10 cellular contexts compared by ENCODE assay signal in genomic region chr9:127966416-127967150, GRCh38. TPM values are rescaled to one million over a fixed set of nuclear protein-coding genes. Genes with fewer than 3 reads are reported as not detected.
A peak's percentile ranks its signal among the peaks of the same experiment; 100 is the strongest.
DNase-seq lines count a peak whose midpoint lies in the region; ATAC-seq and TF ChIP-seq lines count a peak whose summit lies in the region.
"Had no signal": no experiment of that assay in that cellular context is flagged by ENCODE, and none has a peak within 500 bp of the region (broad histone marks: within the 10 kb centered on the region; RNA-seq: fewer than 3 reads in every experiment).

No MANE protein-coding gene starts in this region.

- ATAC-seq in activated T-cell treated with anti-CD3 and anti-CD28 coated beads, Interleukin-2, amount 50 U/mL, for 72 hours (replicated peaks in 1 of 2) = no peak
- no peak for ATAC-seq in activated T-helper 17 cell treated with anti-CD3 and anti-CD28 coated beads, Interleukin-2, amount 50 U/mL, for 72 hours (replicated peaks)
- ATAC-seq in lower lobe of right lung (peak in 1 of 2 donors; percentile 6), GM19455 (IDR thresholded peaks at IDR 0.05; ENCODE audit: unreplicated experiment) (no peak), GM18867 (IDR thresholded peaks at IDR 0.05; ENCODE audit: unreplicated experiment) (no peak)

- DNase-seq in activated T-cell treated with anti-CD3 and anti-CD28 coated beads, Interleukin-2, amount 50 U/mL, for 72 hours = no peak
- DNase-seq in activated T-cell treated with anti-CD3 and anti-CD28 coated beads for 4 hours = no peak
- no peak for DNase-seq in lower lobe of right lung
- peak; percentile 88 to 89 for DNase-seq in thyroid gland
- DNase-seq in Ammon's horn (ENCODE audit: low spot score) = no peak
- DNase-seq: effector CD8-positive, alpha-beta T cell had no signal

- peak overlapping the region; percentile 90 to 92 for H3K4me3 Mint-ChIP-seq in activated T-cell treated with anti-CD3 and anti-CD28 coated beads, Interleukin-2, amount 50 U/mL, for 72 hours
- peak overlapping the region; percentile 96 for H3K4me3 Mint-ChIP-seq in activated T-helper 17 cell treated with anti-CD3 and anti-CD28 coated beads, Interleukin-2, amount 50 U/mL, for 72 hours

- no peaks in the 10 kb centered on the region for H3K27me3 ChIP-seq in lower lobe of right lung (ENCODE audit: low read depth)
- no peaks in the 10 kb centered on the region for H3K27me3 ChIP-seq in thyroid gland

- H3K4me3 ChIP-seq in lower lobe of right lung = no peak overlapping the region
- no peak overlapping the region for H3K4me3 ChIP-seq in thyroid gland (replicated peaks in 1 of 3)

- TF ChIP-seq POLR2A in thyroid gland (IDR thresholded peaks at IDR 0.05) = no peak

- peaks cover 90% of the 10 kb centered on the region for H3K4me1 ChIP-seq in lower lobe of right lung
- H3K4me1 ChIP-seq in thyroid gland = peaks cover 43 to 78% of the 10 kb centered on the region in 2 donors

- no peaks in the 10 kb centered on the region for H3K36me3 ChIP-seq in lower lobe of right lung
- H3K36me3 ChIP-seq in thyroid gland = no peaks in the 10 kb centered on the region

- H3K27ac Mint-ChIP-seq in activated T-cell treated with anti-CD3 and anti-CD28 coated beads, Interleukin-2, amount 50 U/mL, for 72 hours = no peak overlapping the region
- peak overlapping the region; percentile 90 for H3K27ac Mint-ChIP-seq in activated T-helper 17 cell treated with anti-CD3 and anti-CD28 coated beads, Interleukin-2, amount 50 U/mL, for 72 hours
- H3K27ac Mint-ChIP-seq: progenitor cell of endocrine pancreas had no signal

- H3K4me1 Mint-ChIP-seq in activated T-cell treated with anti-CD3 and anti-CD28 coated beads, Interleukin-2, amount 50 U/mL, for 72 hours (ENCODE audit: low read depth) = peaks cover 100% of the 10 kb centered on the region
- H3K4me1 Mint-ChIP-seq in activated T-helper 17 cell treated with anti-CD3 and anti-CD28 coated beads, Interleukin-2, amount 50 U/mL, for 72 hours = peaks cover 58% of the 10 kb centered on the region

- peak overlapping the region; percentile 84 for H3K27ac ChIP-seq in lower lobe of right lung
- peak overlapping the region; percentile 93 to 96 (median 95) for H3K27ac ChIP-seq in thyroid gland

- H3K9me3 ChIP-seq in lower lobe of right lung (no peaks in the 10 kb centered on the region), thyroid gland (no peaks in the 10 kb centered on the region)

- WGBS in thyroid gland, 2 donors = 24 to 41% methylated on average over 6 to 8 of the region's 8 CpGs

- peaks cover 1 to 14% of the 10 kb centered on the region in 2 donors for H3K36me3 Mint-ChIP-seq in activated T-cell treated with anti-CD3 and anti-CD28 coated beads, Interleukin-2, amount 50 U/mL, for 72 hours (ENCODE audit: insufficient read depth in 2 of 2)
- H3K36me3 Mint-ChIP-seq in activated T-helper 17 cell treated with anti-CD3 and anti-CD28 coated beads, Interleukin-2, amount 50 U/mL, for 72 hours (ENCODE audit: low read depth) = peaks cover 12% of the 10 kb centered on the region

- H3K9me3 Mint-ChIP-seq in activated T-cell treated with anti-CD3 and anti-CD28 coated beads, Interleukin-2, amount 50 U/mL, for 72 hours = no peaks in the 10 kb centered on the region
- H3K9me3 Mint-ChIP-seq in activated T-helper 17 cell treated with anti-CD3 and anti-CD28 coated beads, Interleukin-2, amount 50 U/mL, for 72 hours = no peaks in the 10 kb centered on the region

- H3K27me3 Mint-ChIP-seq in activated T-cell treated with anti-CD3 and anti-CD28 coated beads, Interleukin-2, amount 50 U/mL, for 72 hours (ENCODE audit: low read depth) = no peaks in the 10 kb centered on the region
- H3K27me3 Mint-ChIP-seq in activated T-helper 17 cell treated with anti-CD3 and anti-CD28 coated beads, Interleukin-2, amount 50 U/mL, for 72 hours = no peaks in the 10 kb centered on the region
- H3K27me3 Mint-ChIP-seq: progenitor cell of endocrine pancreas had no signal

- TF ChIP-seq CTCF in lower lobe of right lung (IDR thresholded peaks at IDR 0.05) (no peak), thyroid gland (IDR thresholded peaks at IDR 0.05) (no peak)

- intact Hi-C loops in lower lobe of right lung (cut with DNase I) (no loop called here), thyroid gland (cut with DNase I) (no loop called here)

RNA-seq across cellular contexts. Expression of gene EEIG1, which starts 14.2 kb away (rescaled TPM):
- total RNA-seq in activated T-cell treated with anti-CD3 and anti-CD28 coated beads, Interleukin-2, amount 50 U/mL, for 72 hours = 10 to 100 TPM; 59.2 to 75.1 TPM
- total RNA-seq in activated T-helper 17 cell treated with anti-CD3 and anti-CD28 coated beads, Interleukin-2, amount 50 U/mL, for 72 hours = 10 to 100 TPM; 29.6 to 37.8 TPM
- total RNA-seq in lower lobe of right lung = 36.0 TPM
- 10 to 100 TPM; 18.3 to 34.7 (median 24.9) TPM for total RNA-seq in thyroid gland

RNA-seq across cellular contexts. Expression of gene DPM2, which starts 28.9 kb away (rescaled TPM):
- total RNA-seq in activated T-cell treated with anti-CD3 and anti-CD28 coated beads, Interleukin-2, amount 50 U/mL, for 72 hours = 10 to 100 TPM; 44.2 to 51.1 TPM
- total RNA-seq in activated T-helper 17 cell treated with anti-CD3 and anti-CD28 coated beads, Interleukin-2, amount 50 U/mL, for 72 hours = 10 to 100 TPM; 29.4 to 54.5 TPM
- 33.7 TPM for total RNA-seq in lower lobe of right lung
- 10 to 100 TPM; 17.3 to 43.3 (median 35.5) TPM for total RNA-seq in thyroid gland

RNA-seq across cellular contexts. Expression of gene PIP5KL1, which starts 36.0 kb away (rescaled TPM):
- 1 to 10 TPM; 4.4 to 6.4 TPM for total RNA-seq in activated T-cell treated with anti-CD3 and anti-CD28 coated beads, Interleukin-2, amount 50 U/mL, for 72 hours
- 1 to 10 TPM; 2.6 to 3.7 TPM for total RNA-seq in activated T-helper 17 cell treated with anti-CD3 and anti-CD28 coated beads, Interleukin-2, amount 50 U/mL, for 72 hours
- total RNA-seq in lower lobe of right lung (11.5 TPM), thyroid gland (1 to 10 TPM in 3 of 4 donors, not detected in 1; 1.0 to 5.2 (median 1.6) TPM)

RNA-seq across cellular contexts. Expression of gene ST6GALNAC4, which starts 49.7 kb away (rescaled TPM):
- 10 to 100 TPM; 28.1 to 30.5 TPM for total RNA-seq in activated T-cell treated with anti-CD3 and anti-CD28 coated beads, Interleukin-2, amount 50 U/mL, for 72 hours
- 10 to 100 TPM; 19.6 to 19.8 TPM for total RNA-seq in activated T-helper 17 cell treated with anti-CD3 and anti-CD28 coated beads, Interleukin-2, amount 50 U/mL, for 72 hours
- 45.6 TPM for total RNA-seq in lower lobe of right lung
- 10 to 100 TPM in 3 of 4 donors, 1 to 10 TPM in 1; 8.9 to 27.4 (median 19.1) TPM for total RNA-seq in thyroid gland

Comparison
In these comparisons a context has a peak if more than half of its experiments do, and no peak if none do; other contexts are left out.
1. DNase-seq: peak in thyroid gland (2 of 2); none in activated T-cell treated with anti-CD3 and anti-CD28 coated beads, Interleukin-2, amount 50 U/mL, for 72 hours (0 of 2), activated T-cell treated with anti-CD3 and anti-CD28 coated beads for 4 hours (single experiment), lower lobe of right lung (single experiment) and Ammon's horn (single experiment).